In the genomic region with DNA sequence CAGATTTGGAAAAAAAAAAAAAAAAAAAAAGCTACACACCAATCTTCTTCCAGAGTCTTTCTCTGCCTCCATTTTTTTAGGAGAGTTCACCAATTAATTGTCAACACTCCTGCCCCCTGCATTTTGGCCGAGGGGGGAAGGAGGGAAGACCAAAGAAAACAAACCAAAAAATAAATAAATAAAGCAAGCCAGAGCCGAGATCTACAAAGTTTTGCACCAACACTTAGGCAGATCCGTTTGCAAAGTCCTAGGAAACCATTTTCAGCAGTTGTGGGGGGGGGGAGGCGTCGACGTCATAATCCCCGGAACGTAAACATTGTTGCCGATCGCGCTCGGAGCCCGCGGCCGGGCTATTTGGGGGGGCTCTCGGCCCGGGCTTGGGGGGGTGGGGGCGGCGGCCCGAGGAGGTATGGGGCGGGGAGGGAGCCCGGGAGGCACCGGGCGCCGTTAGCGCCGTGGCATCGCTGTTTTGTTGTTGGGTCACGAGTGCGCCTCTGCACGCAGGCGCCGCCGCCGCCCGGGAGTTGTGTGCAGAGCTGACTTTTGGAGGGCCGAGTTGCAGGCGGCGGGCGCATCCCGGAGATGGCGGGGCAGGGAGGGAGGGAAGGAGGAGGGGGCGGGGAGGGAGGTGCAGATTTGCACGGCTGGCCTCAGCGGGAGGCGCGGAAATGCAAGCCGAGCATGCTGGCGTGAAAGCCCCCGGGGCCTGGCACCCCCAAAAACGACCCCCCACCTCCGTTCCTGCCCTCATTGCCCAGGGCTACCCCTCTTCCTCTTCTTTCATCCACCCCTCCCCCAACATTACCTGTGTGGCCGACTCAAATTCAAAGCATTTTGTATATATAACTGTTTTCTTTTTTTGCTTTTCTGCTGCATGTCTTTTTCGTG, we compare ENCODE assay signal across 1 cellular context.
TF ChIP-seq lines count a peak whose summit lies in the region.

No MANE protein-coding gene starts in this region.

TF ChIP-seq in K562, 482 proteins besides CTCF, POLR2A, EP300 and RAD21 (continued from another document):
- TF ChIP-seq, protein P1, sequence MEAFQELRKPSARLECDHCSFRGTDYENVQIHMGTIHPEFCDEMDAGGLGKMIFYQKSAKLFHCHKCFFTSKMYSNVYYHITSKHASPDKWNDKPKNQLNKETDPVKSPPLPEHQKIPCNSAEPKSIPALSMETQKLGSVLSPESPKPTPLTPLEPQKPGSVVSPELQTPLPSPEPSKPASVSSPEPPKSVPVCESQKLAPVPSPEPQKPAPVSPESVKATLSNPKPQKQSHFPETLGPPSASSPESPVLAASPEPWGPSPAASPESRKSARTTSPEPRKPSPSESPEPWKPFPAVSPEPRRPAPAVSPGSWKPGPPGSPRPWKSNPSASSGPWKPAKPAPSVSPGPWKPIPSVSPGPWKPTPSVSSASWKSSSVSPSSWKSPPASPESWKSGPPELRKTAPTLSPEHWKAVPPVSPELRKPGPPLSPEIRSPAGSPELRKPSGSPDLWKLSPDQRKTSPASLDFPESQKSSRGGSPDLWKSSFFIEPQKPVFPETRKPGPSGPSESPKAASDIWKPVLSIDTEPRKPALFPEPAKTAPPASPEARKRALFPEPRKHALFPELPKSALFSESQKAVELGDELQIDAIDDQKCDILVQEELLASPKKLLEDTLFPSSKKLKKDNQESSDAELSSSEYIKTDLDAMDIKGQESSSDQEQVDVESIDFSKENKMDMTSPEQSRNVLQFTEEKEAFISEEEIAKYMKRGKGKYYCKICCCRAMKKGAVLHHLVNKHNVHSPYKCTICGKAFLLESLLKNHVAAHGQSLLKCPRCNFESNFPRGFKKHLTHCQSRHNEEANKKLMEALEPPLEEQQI (IDR thresholded peaks at IDR 0.05) = no peak
- TF ChIP-seq YY1 (IDR thresholded peaks at IDR 0.05; ENCODE audit: borderline replicate concordance in 1 of 3, control insufficient read depth in 1 of 3, extremely low read depth in 1 of 3, insufficient read depth in 3 of 3, insufficient read length in 1 of 3, insufficient replicate concordance in 2 of 3, low read depth in 1 of 3, low read length in 2 of 3) (peak in 2 of 3 experiments; percentile 74 to 90), CREB1 (IDR thresholded peaks at IDR 0.05) (peak; percentile 82), CREB1 (CRISPR knock-in tag; IDR thresholded peaks at IDR 0.05) (peak; percentile 60), JUND (IDR thresholded peaks at IDR 0.05; ENCODE audit: borderline replicate concordance, low read depth, low read length) (peak; percentile 38; the same call in 1 of the 2 replicates), JUND (tag; IDR thresholded peaks at IDR 0.05; ENCODE audit: borderline replicate concordance, low read depth, low read length) (no peak; the same call in 2 of the 3 replicates), TRIM24 (IDR thresholded peaks at IDR 0.05) (no peak), KDM5B (IDR thresholded peaks at IDR 0.05; ENCODE audit: insufficient replicate concordance, low read depth, low read length) (no peak), ARID3A (IDR thresholded peaks at IDR 0.05; ENCODE audit: borderline replicate concordance, low read depth, low read length) (no peak), ZNF778 (CRISPR knock-in tag; IDR thresholded peaks at IDR 0.05) (no peak), NRF1 (conservative IDR thresholded peaks at IDR 0.05 in 1 of 2, IDR thresholded peaks at IDR 0.05 in 1 of 2) (peak in 1 of 2 experiments; percentile 33; a peak in 1 of 4 replicates), XRCC5 (IDR thresholded peaks at IDR 0.05; ENCODE audit: low read depth, low read length) (no peak), RBBP5 (IDR thresholded peaks at IDR 0.05; ENCODE audit: borderline replicate concordance, insufficient read depth, low read length, poor library complexity, severe bottlenecking) (peak; percentile 8), FOXJ2 (tag; IDR thresholded peaks at IDR 0.05) (peak; percentile 79), EP400 (IDR thresholded peaks at IDR 0.05) (peak; percentile 49), POLR2AphosphoS5 (IDR thresholded peaks at IDR 0.05; ENCODE audit: control insufficient read depth, insufficient read depth, low read depth, low read length) (peak; percentile 44; the same call in 1 of the 2 replicates), DDX20 (tag; IDR thresholded peaks at IDR 0.05; ENCODE audit: low read depth) (peak; percentile 49; the same call in 1 of the 2 replicates), BRD9 (IDR thresholded peaks at IDR 0.05; ENCODE audit: low read depth, partially characterized antibody) (peak; percentile 75), MITF (IDR thresholded peaks at IDR 0.05) (peak; percentile 70; the same call in 1 of the 2 replicates), NR2C2 (CRISPR knock-in tag; IDR thresholded peaks at IDR 0.05) (no peak), NR2C2 (tag; IDR thresholded peaks at IDR 0.05) (peak; percentile 45; the same call in 1 of the 2 replicates), ZNF766 (CRISPR knock-in tag; conservative IDR thresholded peaks at IDR 0.05) (peak; percentile 84), HNRNPLL (IDR thresholded peaks at IDR 0.05; ENCODE audit: low read depth, low read length, poor library complexity, severe bottlenecking) (peak; percentile 18), MTA2 (IDR thresholded peaks at IDR 0.05; ENCODE audit: low read depth) (no peak), HNRNPL (IDR thresholded peaks at IDR 0.05; ENCODE audit: low read depth, low read length) (no peak), KDM4B (IDR thresholded peaks at IDR 0.05; ENCODE audit: borderline replicate concordance in 2 of 2, low read depth in 1 of 2) (0 out of 4 replicates have a peak, but pooled peaks of 1 of the 2 experiments have one; percentile 54)
- TF ChIP-seq, protein P2, sequence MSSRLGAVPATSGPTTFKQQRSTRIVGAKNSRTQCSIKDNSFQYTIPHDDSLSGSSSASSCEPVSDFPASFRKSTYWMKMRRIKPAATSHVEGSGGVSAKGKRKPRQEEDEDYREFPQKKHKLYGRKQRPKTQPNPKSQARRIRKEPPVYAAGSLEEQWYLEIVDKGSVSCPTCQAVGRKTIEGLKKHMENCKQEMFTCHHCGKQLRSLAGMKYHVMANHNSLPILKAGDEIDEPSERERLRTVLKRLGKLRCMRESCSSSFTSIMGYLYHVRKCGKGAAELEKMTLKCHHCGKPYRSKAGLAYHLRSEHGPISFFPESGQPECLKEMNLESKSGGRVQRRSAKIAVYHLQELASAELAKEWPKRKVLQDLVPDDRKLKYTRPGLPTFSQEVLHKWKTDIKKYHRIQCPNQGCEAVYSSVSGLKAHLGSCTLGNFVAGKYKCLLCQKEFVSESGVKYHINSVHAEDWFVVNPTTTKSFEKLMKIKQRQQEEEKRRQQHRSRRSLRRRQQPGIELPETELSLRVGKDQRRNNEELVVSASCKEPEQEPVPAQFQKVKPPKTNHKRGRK (tag; IDR thresholded peaks at IDR 0.05) = peak; percentile 83
- TF ChIP-seq, protein P3, sequence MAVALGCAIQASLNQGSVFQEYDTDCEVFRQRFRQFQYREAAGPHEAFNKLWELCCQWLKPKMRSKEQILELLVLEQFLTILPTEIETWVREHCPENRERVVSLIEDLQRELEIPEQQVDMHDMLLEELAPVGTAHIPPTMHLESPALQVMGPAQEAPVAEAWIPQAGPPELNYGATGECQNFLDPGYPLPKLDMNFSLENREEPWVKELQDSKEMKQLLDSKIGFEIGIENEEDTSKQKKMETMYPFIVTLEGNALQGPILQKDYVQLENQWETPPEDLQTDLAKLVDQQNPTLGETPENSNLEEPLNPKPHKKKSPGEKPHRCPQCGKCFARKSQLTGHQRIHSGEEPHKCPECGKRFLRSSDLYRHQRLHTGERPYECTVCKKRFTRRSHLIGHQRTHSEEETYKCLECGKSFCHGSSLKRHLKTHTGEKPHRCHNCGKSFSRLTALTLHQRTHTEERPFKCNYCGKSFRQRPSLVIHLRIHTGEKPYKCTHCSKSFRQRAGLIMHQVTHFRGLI (CRISPR knock-in tag; IDR thresholded peaks at IDR 0.05) = no peak
- TF ChIP-seq, protein P4, sequence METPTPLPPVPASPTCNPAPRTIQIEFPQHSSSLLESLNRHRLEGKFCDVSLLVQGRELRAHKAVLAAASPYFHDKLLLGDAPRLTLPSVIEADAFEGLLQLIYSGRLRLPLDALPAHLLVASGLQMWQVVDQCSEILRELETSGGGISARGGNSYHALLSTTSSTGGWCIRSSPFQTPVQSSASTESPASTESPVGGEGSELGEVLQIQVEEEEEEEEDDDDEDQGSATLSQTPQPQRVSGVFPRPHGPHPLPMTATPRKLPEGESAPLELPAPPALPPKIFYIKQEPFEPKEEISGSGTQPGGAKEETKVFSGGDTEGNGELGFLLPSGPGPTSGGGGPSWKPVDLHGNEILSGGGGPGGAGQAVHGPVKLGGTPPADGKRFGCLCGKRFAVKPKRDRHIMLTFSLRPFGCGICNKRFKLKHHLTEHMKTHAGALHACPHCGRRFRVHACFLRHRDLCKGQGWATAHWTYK (CRISPR knock-in tag; IDR thresholded peaks at IDR 0.05) = no peak
- TF ChIP-seq, protein P5, sequence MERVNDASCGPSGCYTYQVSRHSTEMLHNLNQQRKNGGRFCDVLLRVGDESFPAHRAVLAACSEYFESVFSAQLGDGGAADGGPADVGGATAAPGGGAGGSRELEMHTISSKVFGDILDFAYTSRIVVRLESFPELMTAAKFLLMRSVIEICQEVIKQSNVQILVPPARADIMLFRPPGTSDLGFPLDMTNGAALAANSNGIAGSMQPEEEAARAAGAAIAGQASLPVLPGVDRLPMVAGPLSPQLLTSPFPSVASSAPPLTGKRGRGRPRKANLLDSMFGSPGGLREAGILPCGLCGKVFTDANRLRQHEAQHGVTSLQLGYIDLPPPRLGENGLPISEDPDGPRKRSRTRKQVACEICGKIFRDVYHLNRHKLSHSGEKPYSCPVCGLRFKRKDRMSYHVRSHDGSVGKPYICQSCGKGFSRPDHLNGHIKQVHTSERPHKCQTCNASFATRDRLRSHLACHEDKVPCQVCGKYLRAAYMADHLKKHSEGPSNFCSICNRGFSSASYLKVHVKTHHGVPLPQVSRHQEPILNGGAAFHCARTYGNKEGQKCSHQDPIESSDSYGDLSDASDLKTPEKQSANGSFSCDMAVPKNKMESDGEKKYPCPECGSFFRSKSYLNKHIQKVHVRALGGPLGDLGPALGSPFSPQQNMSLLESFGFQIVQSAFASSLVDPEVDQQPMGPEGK (CRISPR knock-in tag; IDR thresholded peaks at IDR 0.05; ENCODE audit: borderline replicate concordance) = no peak
